ENCODE assay signal across 8 cellular contexts in the genomic region with DNA sequence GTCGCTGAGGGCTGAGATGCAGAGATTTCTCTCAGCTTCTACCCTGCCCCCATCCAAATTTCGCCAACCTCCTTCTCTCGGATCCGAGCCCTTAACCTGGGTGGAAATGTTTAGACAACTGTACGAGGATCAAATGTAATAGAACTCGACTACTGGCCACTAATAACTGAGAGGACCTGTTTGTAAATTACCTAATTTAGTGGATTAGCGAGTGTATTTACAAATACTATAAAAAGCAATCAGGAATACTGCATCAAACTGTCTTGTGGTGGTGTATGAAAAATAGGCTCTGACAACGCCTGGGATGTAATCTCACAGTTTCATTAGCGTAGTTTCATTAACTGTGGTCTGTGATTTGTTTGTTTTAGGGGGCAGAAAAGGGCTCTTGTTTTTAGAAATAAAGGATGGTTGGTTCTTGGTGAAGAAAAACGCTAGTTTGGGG. TPM values are rescaled to one million over a fixed set of nuclear protein-coding genes. Genes with fewer than 3 reads are reported as not detected.
DNase-seq lines count a peak whose midpoint lies in the region; ATAC-seq, FAIRE-seq and TF ChIP-seq lines count a peak whose summit lies in the region.

No MANE protein-coding gene starts in this region.

- DNase-seq in activated T-cell treated with anti-CD3 and anti-CD28 coated beads, Interleukin-2, amount 50 U/mL, for 72 hours: no peak
- DNase-seq in activated T-cell treated with anti-CD3 and anti-CD28 coated beads, Interleukin-2, amount 50 U/mL, for 48 hours: no peak
- DNase-seq in astrocyte (ENCODE audit: low read depth) (no peak), right lobe of liver (no peak), tibial artery (no peak), cerebellum (ENCODE audit: low spot score) (no peak)

- H3K9me3 Mint-ChIP-seq in activated T-cell treated with anti-CD3 and anti-CD28 coated beads, Interleukin-2, amount 50 U/mL, for 72 hours: no peaks in the 10 kb centered on the region
- H3K9me3 Mint-ChIP-seq in astrocyte (ENCODE audit: unreplicated experiment): no peaks in the 10 kb centered on the region

- intact Hi-C loops in right lobe of liver (cut with DNase I): no loop called here
- intact Hi-C loops in tibial artery (cut with DNase I; ENCODE audit: low total_unique reads): loop anchor here (2.0 kb wide), 1 partner anchor 317 kb away; a partner anchor contains a TSS

- H3K27ac ChIP-seq in astrocyte (ENCODE audit: low read depth, low read length) (no peak overlapping the region), right lobe of liver (peak overlapping the region; percentile 79 to 89 (median 87)), tibial artery (peak overlapping the region; percentile 76 to 87)

- H3K27ac Mint-ChIP-seq in activated T-cell treated with anti-CD3 and anti-CD28 coated beads, Interleukin-2, amount 50 U/mL, for 72 hours: no peak overlapping the region
- H3K27ac Mint-ChIP-seq in astrocyte (ENCODE audit: unreplicated experiment): peak overlapping the region; percentile 73

- H3K4me1 ChIP-seq in astrocyte (ENCODE audit: insufficient read depth, low read length) (peaks cover 16% of the 10 kb centered on the region), right lobe of liver (peaks cover 0 to 33% (median 8%) of the 10 kb centered on the region in 4 donors), tibial artery (peaks cover 0 to 44% (median 26%) of the 10 kb centered on the region in 4 donors)

- 5% methylated on average over 10 of the region's 10 CpGs for WGBS in right lobe of liver (ENCODE audit: insufficient coverage, low coverage, low lambda C conversion rate, missing lambda C conversion rate)

- no peaks in the 10 kb centered on the region for H3K9me3 ChIP-seq in astrocyte (ENCODE audit: insufficient read depth, low read depth, low read length)
- no peaks in the 10 kb centered on the region for H3K9me3 ChIP-seq in right lobe of liver
- peaks cover 0 to 6% (median 0%) of the 10 kb centered on the region in 3 donors for H3K9me3 ChIP-seq in tibial artery

- peak overlapping the region; percentile 70 for H2AFZ ChIP-seq in astrocyte (ENCODE audit: low read depth, low read length)

- H3K27me3 ChIP-seq in astrocyte (ENCODE audit: insufficient read depth, low read length): peaks cover 6% of the 10 kb centered on the region
- H3K27me3 ChIP-seq in right lobe of liver: no peaks in the 10 kb centered on the region
- no peaks in the 10 kb centered on the region for H3K27me3 ChIP-seq in tibial artery

- peak overlapping the region; percentile 72 for H3K9ac ChIP-seq in astrocyte (ENCODE audit: low read length)

- peak overlapping the region; percentile 92 to 98 for H3K4me3 Mint-ChIP-seq in activated T-cell treated with anti-CD3 and anti-CD28 coated beads, Interleukin-2, amount 50 U/mL, for 72 hours
- H3K4me3 Mint-ChIP-seq in astrocyte (ENCODE audit: unreplicated experiment): peak overlapping the region; percentile 94

- H4K20me1 ChIP-seq in astrocyte (ENCODE audit: insufficient read depth, low read length): peaks cover 11% of the 10 kb centered on the region

- peak; percentile 20 for FAIRE-seq in astrocyte (lab: Jason Lieb, UNC)

- peaks cover 8% of the 10 kb centered on the region for H3K4me1 Mint-ChIP-seq in activated T-cell treated with anti-CD3 and anti-CD28 coated beads, Interleukin-2, amount 50 U/mL, for 72 hours (ENCODE audit: low read depth)
- peaks cover 43% of the 10 kb centered on the region for H3K4me1 Mint-ChIP-seq in astrocyte (ENCODE audit: low read depth, unreplicated experiment)

- H3K36me3 Mint-ChIP-seq in activated T-cell treated with anti-CD3 and anti-CD28 coated beads, Interleukin-2, amount 50 U/mL, for 72 hours (ENCODE audit: insufficient read depth in 2 of 2): peaks cover 2% of the 10 kb centered on the region in 2 donors
- H3K36me3 Mint-ChIP-seq in astrocyte (ENCODE audit: low read depth, unreplicated experiment): no peaks in the 10 kb centered on the region

- TF ChIP-seq POLR2A in right lobe of liver (IDR thresholded peaks at IDR 0.05): peak; percentile 44

- H3K4me3 ChIP-seq in astrocyte (ENCODE audit: insufficient read depth, low read depth, low read length) (peak overlapping the region; percentile 73), right lobe of liver (peak overlapping the region; percentile 68 to 81 (median 72)), tibial artery (peak overlapping the region; percentile 75 to 90)

- H3K36me3 ChIP-seq in astrocyte (ENCODE audit: insufficient read depth, low read length): no peaks in the 10 kb centered on the region
- no peaks in the 10 kb centered on the region for H3K36me3 ChIP-seq in right lobe of liver
- no peaks in the 10 kb centered on the region for H3K36me3 ChIP-seq in tibial artery

- H3K4me2 ChIP-seq in astrocyte (ENCODE audit: low read length): peak overlapping the region; percentile 97

- TF ChIP-seq CTCF in astrocyte (IDR thresholded peaks at IDR 0.05; ENCODE audit: insufficient read depth, low read depth, low read length) (no peak), right lobe of liver (IDR thresholded peaks at IDR 0.05) (no peak), tibial artery (IDR thresholded peaks at IDR 0.05) (no peak)

- peaks cover 33% of the 10 kb centered on the region for H3K27me3 Mint-ChIP-seq in activated T-cell treated with anti-CD3 and anti-CD28 coated beads, Interleukin-2, amount 50 U/mL, for 72 hours (ENCODE audit: low read depth)
- no peaks in the 10 kb centered on the region for H3K27me3 Mint-ChIP-seq in astrocyte (ENCODE audit: low read depth, unreplicated experiment)

- ATAC-seq in activated T-cell treated with anti-CD3 and anti-CD28 coated beads, Interleukin-2, amount 50 U/mL, for 72 hours (replicated peaks in 1 of 2): no peak
- ATAC-seq in right lobe of liver (peak in 1 of 4 donors; percentile 34), GM21717 (IDR thresholded peaks at IDR 0.05; ENCODE audit: unreplicated experiment) (no peak), GM21825 (IDR thresholded peaks at IDR 0.05; ENCODE audit: unreplicated experiment) (no peak)

- peaks cover 8% of the 10 kb centered on the region for H3K79me2 ChIP-seq in astrocyte (ENCODE audit: insufficient read depth, low read length)

RNA-seq across cellular contexts. Expression of a gene that starts 1.3 kb away (rescaled TPM):
- total RNA-seq in activated T-cell treated with anti-CD3 and anti-CD28 coated beads, Interleukin-2, amount 50 U/mL, for 72 hours: 10 to 100 TPM in 1 of 2 donors, 1 to 10 TPM in 1; 10.0 to 11.8 TPM
- total RNA-seq in astrocyte: 43.8 and 46.9 TPM in 2 replicates
- 10 to 100 TPM; 44.7 to 73.2 (median 50.1) TPM for total RNA-seq in right lobe of liver
- total RNA-seq in cerebellum: 24.2 TPM
